Comparison of ENCODE assay signal across 10 cellular contexts in genomic region chr19:46958542-46958941, GRCh38.
DNase-seq lines count a peak whose midpoint lies in the region; ATAC-seq, FAIRE-seq and TF ChIP-seq lines count a peak whose summit lies in the region.
"Had no signal": no experiment of that assay in that cellular context is flagged by ENCODE, and none has a peak within 500 bp of the region (broad histone marks: within the 10 kb centered on the region; RNA-seq: fewer than 3 reads in every experiment).

No MANE protein-coding gene starts in this region.

- H3K23ac ChIP-seq in neuronal stem cell (ENCODE audit: low read depth, low read length, poor library complexity): no peak overlapping the region

- no peaks in the 10 kb centered on the region for H3K9me3 ChIP-seq in DND-41 (ENCODE audit: insufficient read depth, low read length, severe bottlenecking)
- H3K9me3 ChIP-seq in K562 (replicated peaks; ENCODE audit: control insufficient read depth, insufficient read depth, low read depth, low read length): no peaks in the 10 kb centered on the region; the same call in 1 of the 2 replicates
- H3K9me3 ChIP-seq in neuronal stem cell (replicated peaks in 1 of 2; ENCODE audit: control insufficient read depth in 2 of 2, insufficient read depth in 1 of 2, low read depth in 1 of 2, low read length in 2 of 2): no peaks in the 10 kb centered on the region
- H3K9me3 ChIP-seq in tibial artery: no peaks in the 10 kb centered on the region

- no peak for TF ChIP-seq EP300 in K562 (IDR thresholded peaks at IDR 0.05; ENCODE audit: low read length)

- no peak for FAIRE-seq in K562 (lab: Jason Lieb, UNC)
- FAIRE-seq: colon had no signal

- no peak overlapping the region for H3K4me3 Mint-ChIP-seq in CD14-positive monocyte

- no peak overlapping the region for H3K27ac Mint-ChIP-seq in CD14-positive monocyte

- CTCF ChIA-PET in K562 (lab: Yijun Ruan, JAX; ENCODE audit: low intra/inter-chr PET ratio): no interaction called here

- no peaks in the 10 kb centered on the region for H3K27me3 Mint-ChIP-seq in CD14-positive monocyte (ENCODE audit: low read depth in 3 of 3)

- H3K36me3 ChIP-seq in DND-41 (ENCODE audit: insufficient read depth, low read length) (peaks cover 13% of the 10 kb centered on the region; the same call in 1 of the 2 replicates), K562 (ENCODE audit: control insufficient read depth, insufficient read depth, low read length) (peaks cover 8% of the 10 kb centered on the region; the same call in 2 of the 3 replicates), neuronal stem cell (replicated peaks in 1 of 2; ENCODE audit: control insufficient read depth in 2 of 2, insufficient read depth in 2 of 2, low read length in 2 of 2) (peaks cover 3 to 19% of the 10 kb centered on the region in 2 donors), tibial artery (no peaks in the 10 kb centered on the region)

- H3K4me1 Mint-ChIP-seq in CD14-positive monocyte: peaks cover 26% of the 10 kb centered on the region

- H3K79me2 ChIP-seq in DND-41 (ENCODE audit: insufficient read depth, low read length) (peaks cover 66% of the 10 kb centered on the region), K562 (ENCODE audit: control insufficient read depth, insufficient read depth, low read length) (peaks cover 35% of the 10 kb centered on the region)

- no peak overlapping the region for H4K8ac ChIP-seq in neuronal stem cell (ENCODE audit: low read depth, low read length)

- H3K36me3 Mint-ChIP-seq in CD14-positive monocyte: peaks cover 0 to 5% of the 10 kb centered on the region in 2 donors

- no peaks in the 10 kb centered on the region for H3K9me3 Mint-ChIP-seq in CD14-positive monocyte

- H2AK5ac ChIP-seq in neuronal stem cell (ENCODE audit: low read depth, low read length): no peak overlapping the region

- H3K4me2 ChIP-seq in DND-41 (ENCODE audit: insufficient read depth, low read length) (no peak overlapping the region), K562 (ENCODE audit: insufficient read depth, low read length) (peak overlapping the region; percentile 59), neuronal stem cell (ENCODE audit: insufficient read depth, low read length, poor library complexity, severe bottlenecking) (no peak overlapping the region)

- H3K9ac ChIP-seq in DND-41 (ENCODE audit: low read depth, low read length): no peak overlapping the region
- peak overlapping the region in 1 of 2 experiments; percentile 38; a peak in 1 of 4 replicates for H3K9ac ChIP-seq in K562 (ENCODE audit: insufficient read depth in 1 of 2, low read depth in 2 of 2, low read length in 2 of 2)
- no peak overlapping the region for H3K9ac ChIP-seq in neuronal stem cell (ENCODE audit: low read depth, low read length, poor library complexity)

- H3K14ac ChIP-seq in neuronal stem cell (ENCODE audit: low read length): no peak overlapping the region

- no peak for TF ChIP-seq CTCF in DND-41 (IDR thresholded peaks at IDR 0.05; ENCODE audit: borderline replicate concordance, extremely low read depth, low read length, poor library complexity, severe bottlenecking)
- TF ChIP-seq CTCF in K562 (IDR thresholded peaks at IDR 0.05 in 2 of 3, conservative IDR thresholded peaks at IDR 0.05 in 1 of 3; ENCODE audit: insufficient read depth in 2 of 3, low read depth in 1 of 3, low read length in 3 of 3): no peak
- no peak for TF ChIP-seq CTCF in CD14-positive monocyte (IDR thresholded peaks at IDR 0.05)
- no peak for TF ChIP-seq CTCF in tibial artery (IDR thresholded peaks at IDR 0.05)

- H3K4me3 ChIP-seq in DND-41 (ENCODE audit: low read depth in 1 of 2, low read length in 2 of 2): no peak overlapping the region
- no peak overlapping the region for H3K4me3 ChIP-seq in K562
- no peak overlapping the region for H3K4me3 ChIP-seq in neuronal stem cell (ENCODE audit: low read length in 2 of 2)
- no peak overlapping the region for H3K4me3 ChIP-seq in tibial artery

- in situ Hi-C loops in K562 (cut with MboI): no loop called here

- H2BK15ac ChIP-seq in neuronal stem cell (ENCODE audit: low read length): no peak overlapping the region

- H3K79me1 ChIP-seq in neuronal stem cell (ENCODE audit: low read depth, low read length): peaks cover 4% of the 10 kb centered on the region

- no peak overlapping the region for H4K91ac ChIP-seq in neuronal stem cell (ENCODE audit: low read depth, low read length, poor library complexity)

- no peaks in the 10 kb centered on the region for H3K9me1 ChIP-seq in K562 (ENCODE audit: control insufficient read depth, insufficient read depth, low read length)

- no peak for TF ChIP-seq RAD21 in K562 (CRISPR knock-in tag; conservative IDR thresholded peaks at IDR 0.05 in 1 of 2, IDR thresholded peaks at IDR 0.05 in 1 of 2)

- 67% methylated on average over 6 of the region's 6 CpGs for WGBS in K562 (ENCODE audit: insufficient coverage, low coverage, missing lambda C conversion rate)
- WGBS in neuronal stem cell (ENCODE audit: extremely low coverage in 2 of 2, insufficient read length in 2 of 2, insufficient replicate concordance in 1 of 2), 2 donors: no CpG with 5 or more reads among the region's 6 CpGs

- TF ChIP-seq POLR2A in K562 (conservative IDR thresholded peaks at IDR 0.05): no peak

- no TSS peak for BruUV-seq in K562 (replicated peaks; lab: Mats Ljungman, UMichigan)

- no peak overlapping the region for H2BK5ac ChIP-seq in neuronal stem cell (ENCODE audit: low read length)

- no peak overlapping the region for H3K18ac ChIP-seq in neuronal stem cell (ENCODE audit: low read length)

- no peak overlapping the region for H3K4ac ChIP-seq in neuronal stem cell (ENCODE audit: low read length)

- no peak for DNase-seq in DND-41
- peak; percentile 56 for DNase-seq in HS-5 (ENCODE audit: low read depth)
- peak in 1 of 4 experiments; percentile 26 for DNase-seq in K562 (ENCODE audit: extremely low read depth in 1 of 4, low spot score in 3 of 4)
- DNase-seq in neuronal stem cell (ENCODE audit: low spot score): no peak
- no peak for DNase-seq in CD14-positive monocyte (ENCODE audit: low spot score)
- DNase-seq in tibial artery: no peak
- DNase-seq: NCI-H2081 treated with DMSO at 0.1 percent for 48 hours, nucleus accumbens had no signal

- POLR2A ChIA-PET in K562 (lab: Yijun Ruan, JAX): interaction anchor here (1.1 kb wide), 1 partner anchor 170 kb away, joined by 3 read pairs; the partner anchor contains the start of gene SLC1A5

- H2BK120ac ChIP-seq in neuronal stem cell (ENCODE audit: low read depth, low read length): no peak overlapping the region

- H3K4me1 ChIP-seq in DND-41 (ENCODE audit: insufficient read depth, low read length): peaks cover 42% of the 10 kb centered on the region
- peaks cover 12 to 30% of the 10 kb centered on the region in 2 experiments for H3K4me1 ChIP-seq in K562 (replicated peaks in 1 of 2; ENCODE audit: control insufficient read depth in 2 of 2, insufficient read depth in 2 of 2, low read length in 2 of 2)
- H3K4me1 ChIP-seq in neuronal stem cell (ENCODE audit: control insufficient read depth in 2 of 2, insufficient read depth in 1 of 2, low read depth in 1 of 2, low read length in 2 of 2): peaks cover 0 to 3% of the 10 kb centered on the region in 2 donors
- H3K4me1 ChIP-seq in tibial artery: peaks cover 0 to 23% (median 5%) of the 10 kb centered on the region in 4 donors

- H4K20me1 ChIP-seq in DND-41 (ENCODE audit: insufficient read depth, low read length): peaks cover 44% of the 10 kb centered on the region
- H4K20me1 ChIP-seq in K562 (replicated peaks; ENCODE audit: control insufficient read depth, insufficient read depth, low read length): no peaks in the 10 kb centered on the region

- ATAC-seq in DND-41 (ENCODE audit: insufficient read depth, low read depth) (no peak), K562 (peak; percentile 13; the same call in 1 of the 3 replicates), GM19351 (IDR thresholded peaks at IDR 0.05; ENCODE audit: unreplicated experiment) (no peak)

- H3K27ac ChIP-seq in DND-41 (ENCODE audit: low read length) (peak overlapping the region; percentile 22), K562 (ENCODE audit: extremely low read depth, low read depth, low read length) (peak overlapping the region; percentile 42), neuronal stem cell (replicated peaks; ENCODE audit: low read length) (peak overlapping the region; percentile 37), tibial artery (no peak overlapping the region)

- no peaks in the 10 kb centered on the region for H3K27me3 ChIP-seq in DND-41 (ENCODE audit: insufficient read depth, low read length, poor library complexity)
- no peaks in the 10 kb centered on the region; a peak in 1 of 5 replicates for H3K27me3 ChIP-seq in K562 (ENCODE audit: control insufficient read depth in 2 of 2, insufficient read depth in 2 of 2, low read length in 2 of 2)
- H3K27me3 ChIP-seq in neuronal stem cell (ENCODE audit: control insufficient read depth in 3 of 3, insufficient read depth in 3 of 3, low read depth in 1 of 3, low read length in 3 of 3): no peaks in the 10 kb centered on the region
- no peaks in the 10 kb centered on the region for H3K27me3 ChIP-seq in tibial artery

- intact Hi-C loops in K562 (cut with micrococcal nuclease) (no loop called here), CD14-positive monocyte (cut with micrococcal nuclease) (no loop called here), tibial artery (cut with DNase I; ENCODE audit: low total_unique reads) (no loop called here)

- no peak overlapping the region for H2BK12ac ChIP-seq in neuronal stem cell (ENCODE audit: low read length)

- H2AFZ ChIP-seq in DND-41 (ENCODE audit: low read depth, low read length): no peak overlapping the region
- H2AFZ ChIP-seq in K562 (ENCODE audit: low read depth, low read length): no peak overlapping the region
- H2AFZ ChIP-seq in neuronal stem cell (ENCODE audit: low read length): no peak overlapping the region

TF ChIP-seq in K562, 482 proteins besides CTCF, POLR2A, EP300 and RAD21 (continues in another document):
- no peak for TF ChIP-seq SMARCB1 (IDR thresholded peaks at IDR 0.05; ENCODE audit: insufficient read length, low read depth)
- no peak for TF ChIP-seq NFATC3 (IDR thresholded peaks at IDR 0.05)

Comparison
In these comparisons a context has a peak if more than half of its experiments do, and no peak if none do; other contexts are left out.
1. H3K27ac ChIP-seq: peak in DND-41 (single experiment), K562 (single experiment) and neuronal stem cell (single experiment); none in tibial artery (0 of 2).